In the genomic region with DNA sequence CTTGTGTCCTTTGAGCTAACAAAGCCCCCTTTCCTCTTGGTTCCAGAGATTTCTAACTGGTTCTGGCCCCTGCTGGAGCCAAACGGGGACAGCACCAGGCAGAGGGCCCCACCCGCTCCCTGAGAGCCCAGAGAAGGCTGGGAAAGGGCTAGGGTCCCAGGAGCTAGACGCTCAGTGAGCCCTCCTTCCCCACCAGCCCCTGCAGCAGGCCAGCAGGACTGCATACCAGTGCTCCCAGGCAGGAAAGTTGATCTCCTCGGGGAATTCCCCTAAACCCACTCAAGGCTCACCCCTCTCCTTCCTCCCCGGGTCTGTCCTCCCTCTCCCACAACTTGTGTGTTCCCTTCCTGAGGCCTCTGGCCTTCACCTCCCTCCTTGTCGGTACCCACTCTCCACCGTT, we compare ENCODE assay signal across 1 cellular context.
TF ChIP-seq lines count a peak whose summit lies in the region.

No MANE protein-coding gene starts in this region.

TF ChIP-seq in WTC11, 78 proteins besides CTCF, POLR2A, EP300 and RAD21 (continued from another document):
- TF ChIP-seq OVOL2 (CRISPR knock-in tag; IDR thresholded peaks at IDR 0.05; ENCODE audit: borderline replicate concordance) (no peak), MAX (CRISPR knock-in tag; IDR thresholded peaks at IDR 0.05) (no peak), TEAD1 (CRISPR knock-in tag; IDR thresholded peaks at IDR 0.05) (no peak), ELF4 (CRISPR knock-in tag; IDR thresholded peaks at IDR 0.05; ENCODE audit: low read depth) (no peak), ATF1 (CRISPR knock-in tag; IDR thresholded peaks at IDR 0.05) (no peak), ERG (CRISPR knock-in tag; IDR thresholded peaks at IDR 0.05) (no peak)
- TF ChIP-seq, protein P1, sequence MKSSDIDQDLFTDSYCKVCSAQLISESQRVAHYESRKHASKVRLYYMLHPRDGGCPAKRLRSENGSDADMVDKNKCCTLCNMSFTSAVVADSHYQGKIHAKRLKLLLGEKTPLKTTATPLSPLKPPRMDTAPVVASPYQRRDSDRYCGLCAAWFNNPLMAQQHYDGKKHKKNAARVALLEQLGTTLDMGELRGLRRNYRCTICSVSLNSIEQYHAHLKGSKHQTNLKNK (CRISPR knock-in tag; IDR thresholded peaks at IDR 0.05) = no peak
- TF ChIP-seq, protein P2, sequence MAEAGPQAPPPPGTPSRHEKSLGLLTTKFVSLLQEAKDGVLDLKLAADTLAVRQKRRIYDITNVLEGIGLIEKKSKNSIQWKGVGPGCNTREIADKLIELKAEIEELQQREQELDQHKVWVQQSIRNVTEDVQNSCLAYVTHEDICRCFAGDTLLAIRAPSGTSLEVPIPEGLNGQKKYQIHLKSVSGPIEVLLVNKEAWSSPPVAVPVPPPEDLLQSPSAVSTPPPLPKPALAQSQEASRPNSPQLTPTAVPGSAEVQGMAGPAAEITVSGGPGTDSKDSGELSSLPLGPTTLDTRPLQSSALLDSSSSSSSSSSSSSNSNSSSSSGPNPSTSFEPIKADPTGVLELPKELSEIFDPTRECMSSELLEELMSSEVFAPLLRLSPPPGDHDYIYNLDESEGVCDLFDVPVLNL (CRISPR knock-in tag; IDR thresholded peaks at IDR 0.05; ENCODE audit: borderline replicate concordance, low read depth) = no peak
- TF ChIP-seq, protein P3, sequence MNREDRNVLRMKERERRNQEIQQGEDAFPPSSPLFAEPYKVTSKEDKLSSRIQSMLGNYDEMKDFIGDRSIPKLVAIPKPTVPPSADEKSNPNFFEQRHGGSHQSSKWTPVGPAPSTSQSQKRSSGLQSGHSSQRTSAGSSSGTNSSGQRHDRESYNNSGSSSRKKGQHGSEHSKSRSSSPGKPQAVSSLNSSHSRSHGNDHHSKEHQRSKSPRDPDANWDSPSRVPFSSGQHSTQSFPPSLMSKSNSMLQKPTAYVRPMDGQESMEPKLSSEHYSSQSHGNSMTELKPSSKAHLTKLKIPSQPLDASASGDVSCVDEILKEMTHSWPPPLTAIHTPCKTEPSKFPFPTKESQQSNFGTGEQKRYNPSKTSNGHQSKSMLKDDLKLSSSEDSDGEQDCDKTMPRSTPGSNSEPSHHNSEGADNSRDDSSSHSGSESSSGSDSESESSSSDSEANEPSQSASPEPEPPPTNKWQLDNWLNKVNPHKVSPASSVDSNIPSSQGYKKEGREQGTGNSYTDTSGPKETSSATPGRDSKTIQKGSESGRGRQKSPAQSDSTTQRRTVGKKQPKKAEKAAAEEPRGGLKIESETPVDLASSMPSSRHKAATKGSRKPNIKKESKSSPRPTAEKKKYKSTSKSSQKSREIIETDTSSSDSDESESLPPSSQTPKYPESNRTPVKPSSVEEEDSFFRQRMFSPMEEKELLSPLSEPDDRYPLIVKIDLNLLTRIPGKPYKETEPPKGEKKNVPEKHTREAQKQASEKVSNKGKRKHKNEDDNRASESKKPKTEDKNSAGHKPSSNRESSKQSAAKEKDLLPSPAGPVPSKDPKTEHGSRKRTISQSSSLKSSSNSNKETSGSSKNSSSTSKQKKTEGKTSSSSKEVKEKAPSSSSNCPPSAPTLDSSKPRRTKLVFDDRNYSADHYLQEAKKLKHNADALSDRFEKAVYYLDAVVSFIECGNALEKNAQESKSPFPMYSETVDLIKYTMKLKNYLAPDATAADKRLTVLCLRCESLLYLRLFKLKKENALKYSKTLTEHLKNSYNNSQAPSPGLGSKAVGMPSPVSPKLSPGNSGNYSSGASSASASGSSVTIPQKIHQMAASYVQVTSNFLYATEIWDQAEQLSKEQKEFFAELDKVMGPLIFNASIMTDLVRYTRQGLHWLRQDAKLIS (CRISPR knock-in tag; IDR thresholded peaks at IDR 0.05; ENCODE audit: borderline replicate concordance) = no peak
